ENCODE assay signal across 9 cellular contexts in genomic region chr19:45900661-45901431, GRCh38. TPM values are rescaled to one million over a fixed set of nuclear protein-coding genes. Genes with fewer than 3 reads are reported as not detected.
DNase-seq lines count a peak whose midpoint lies in the region; ATAC-seq, FAIRE-seq and TF ChIP-seq lines count a peak whose summit lies in the region.
"Had no signal": no experiment of that assay in that cellular context is flagged by ENCODE, and none has a peak within 500 bp of the region (broad histone marks: within the 10 kb centered on the region; RNA-seq: fewer than 3 reads in every experiment).

No MANE protein-coding gene starts in this region.

- no peak overlapping the region for H2AFZ ChIP-seq in K562 (ENCODE audit: low read depth, low read length)

- H3K27me3 ChIP-seq in right atrium auricular region (no peaks in the 10 kb centered on the region), K562 (ENCODE audit: control insufficient read depth in 2 of 2, insufficient read depth in 2 of 2, low read length in 2 of 2) (no peaks in the 10 kb centered on the region), lung (ENCODE audit: control insufficient read depth, insufficient read depth) (no peaks in the 10 kb centered on the region), vagina (no peaks in the 10 kb centered on the region)

- H3K4me3 ChIP-seq in right atrium auricular region, result peak overlapping the region; percentile 59 to 79
- H3K4me3 ChIP-seq in K562, result 0 out of 2 replicates have a peak overlapping the region, but pooled peaks have one; percentile 52
- H3K4me3 ChIP-seq in lung, result peak overlapping the region; percentile 76
- H3K4me3 ChIP-seq in vagina, result peak overlapping the region; percentile 84 to 89

- in situ Hi-C loops in K562 (cut with MboI), result no loop called here

- POLR2A ChIA-PET in K562 (lab: Yijun Ruan, JAX), result interaction anchor here (0.8 to 1.7 kb wide), 3 partner anchors 10 to 13 kb away, joined by 3 to 4 read pairs (median 4); no protein-coding TSS in a partner anchor

- TF ChIP-seq POLR2A in K562 (conservative IDR thresholded peaks at IDR 0.05) (no peak), vagina (IDR thresholded peaks at IDR 0.05) (no peak)

- no peak for TF ChIP-seq CTCF in right atrium auricular region (IDR thresholded peaks at IDR 0.05)
- 0 out of 6 replicates have a peak, but pooled peaks of 2 of the 3 experiments have one; percentile 1 to 3 for TF ChIP-seq CTCF in K562 (IDR thresholded peaks at IDR 0.05 in 2 of 3, conservative IDR thresholded peaks at IDR 0.05 in 1 of 3; ENCODE audit: insufficient read depth in 2 of 3, low read depth in 1 of 3, low read length in 3 of 3)
- no peak for TF ChIP-seq CTCF in lung (IDR thresholded peaks at IDR 0.05; ENCODE audit: control extremely low read depth, extremely low read depth)
- TF ChIP-seq CTCF in vagina (IDR thresholded peaks at IDR 0.05), result no peak

- ATAC-seq in Right ventricle myocardium inferior (no peak), K562 (no peak), lung (ENCODE audit: insufficient read depth, low FRiP score) (no peak), HG03159 (IDR thresholded peaks at IDR 0.05; ENCODE audit: unreplicated experiment) (no peak)

- no peak for TF ChIP-seq RAD21 in K562 (CRISPR knock-in tag; conservative IDR thresholded peaks at IDR 0.05 in 1 of 2, IDR thresholded peaks at IDR 0.05 in 1 of 2)

- DNase-seq in right atrium auricular region (ENCODE audit: low spot score) (no peak), Right ventricle myocardium inferior (ENCODE audit: missing footprints) (no peak), K562 (ENCODE audit: extremely low read depth in 1 of 4, low spot score in 3 of 4) (peak in 1 of 4 experiments; percentile 56), lung (ENCODE audit: low spot score) (no peak), vagina (ENCODE audit: extremely low spot score in 2 of 2) (no peak), SW 1271 (lab: John Stamatoyannopoulos, UW) (no peak), amygdala (lab: John Stamatoyannopoulos, UW) (no peak)

- no peaks in the 10 kb centered on the region for H3K9me1 ChIP-seq in K562 (ENCODE audit: control insufficient read depth, insufficient read depth, low read length)

- peaks cover 20% of the 10 kb centered on the region for H3K79me2 ChIP-seq in K562 (ENCODE audit: control insufficient read depth, insufficient read depth, low read length)

- WGBS in K562 (ENCODE audit: insufficient coverage, low coverage, missing lambda C conversion rate), result 53% methylated on average over 15 of the region's 22 CpGs
- 72 to 73% methylated on average over 22 of the region's 22 CpGs for WGBS in lung, 2 donors

- no peak for TF ChIP-seq EP300 in K562 (IDR thresholded peaks at IDR 0.05; ENCODE audit: low read length)

- CTCF ChIA-PET in K562 (lab: Yijun Ruan, JAX; ENCODE audit: low intra/inter-chr PET ratio), result no interaction called here

- peak overlapping the region; percentile 58 for H3K4me2 ChIP-seq in K562 (ENCODE audit: insufficient read depth, low read length)

- intact Hi-C loops in Right ventricle myocardium inferior (cut with DNase I) (loop anchor here (10.0 kb wide), 1 partner anchor 114 kb away; no protein-coding TSS in a partner anchor), K562 (cut with micrococcal nuclease) (no loop called here), vagina (cut with DNase I) (no loop called here)

- peak overlapping the region in 1 of 2 donors; percentile 85 for H3K27ac ChIP-seq in right atrium auricular region
- peak overlapping the region; percentile 4; the same call in 1 of the 3 replicates for H3K27ac ChIP-seq in K562 (ENCODE audit: extremely low read depth, low read depth, low read length)
- H3K27ac ChIP-seq in lung (ENCODE audit: low read depth in 1 of 2, low read length in 1 of 2), result no peak overlapping the region
- peak overlapping the region; percentile 74 for H3K27ac ChIP-seq in vagina

- peak; percentile 66 for FAIRE-seq in K562 (lab: Jason Lieb, UNC)

- H3K9me3 ChIP-seq in right atrium auricular region, result no peaks in the 10 kb centered on the region
- no peaks in the 10 kb centered on the region for H3K9me3 ChIP-seq in K562 (replicated peaks; ENCODE audit: control insufficient read depth, insufficient read depth, low read depth, low read length)
- no peaks in the 10 kb centered on the region for H3K9me3 ChIP-seq in lung (ENCODE audit: control insufficient read depth in 2 of 2, insufficient read depth in 1 of 2, low read length in 1 of 2)
- no peaks in the 10 kb centered on the region for H3K9me3 ChIP-seq in vagina

- no peaks in the 10 kb centered on the region for H4K20me1 ChIP-seq in K562 (replicated peaks; ENCODE audit: control insufficient read depth, insufficient read depth, low read length)

- no TSS peak for BruUV-seq in K562 (replicated peaks; lab: Mats Ljungman, UMichigan)

- peaks cover 17% of the 10 kb centered on the region for H3K36me3 ChIP-seq in right atrium auricular region
- peaks cover 29% of the 10 kb centered on the region for H3K36me3 ChIP-seq in K562 (ENCODE audit: control insufficient read depth, insufficient read depth, low read length)
- peaks cover 3 to 12% of the 10 kb centered on the region in 2 donors for H3K36me3 ChIP-seq in lung (ENCODE audit: control insufficient read depth in 2 of 2, insufficient read depth in 2 of 2, low read length in 2 of 2)
- peaks cover 0 to 35% of the 10 kb centered on the region in 2 donors for H3K36me3 ChIP-seq in vagina

- H3K4me1 ChIP-seq in right atrium auricular region (peaks cover 0 to 24% of the 10 kb centered on the region in 2 donors), K562 (replicated peaks in 1 of 2; ENCODE audit: control insufficient read depth in 2 of 2, insufficient read depth in 2 of 2, low read length in 2 of 2) (peaks cover 6 to 25% of the 10 kb centered on the region in 2 experiments; a peak in 4 of 5 replicates), lung (ENCODE audit: control insufficient read depth in 2 of 2, insufficient read depth in 2 of 2, low read length in 2 of 2) (peaks cover 0 to 6% of the 10 kb centered on the region in 2 donors), vagina (peaks cover 24% of the 10 kb centered on the region)

- peak overlapping the region in 1 of 2 experiments; percentile 94; a peak in 2 of 4 replicates for H3K9ac ChIP-seq in K562 (ENCODE audit: insufficient read depth in 1 of 2, low read depth in 2 of 2, low read length in 2 of 2)

RNA-seq across cellular contexts. Expression of gene MYPOP, which starts 1.6 kb away (rescaled TPM):
- total RNA-seq in right atrium auricular region (1 to 10 TPM; 6.0 to 7.2 TPM), Right ventricle myocardium inferior (16.0 TPM), K562 (2014; rRNA removed) (2.6 and 2.8 TPM in 2 replicates), K562 (2014; rRNA removed; fragmentation: Illumina TruSeq; extraction: Trizol) (0.61 and 0.80 TPM in 2 replicates), K562 (2015; rRNA removed; fragmentation: Illumina TruSeq; extraction: Trizol) (1.0 and 1.6 TPM in 2 replicates), K562 (2021) (7.4 and 7.6 TPM in 2 replicates), lung (1 to 10 TPM; 2.9 to 6.7 TPM), vagina (13.8 TPM)
- 2.2 and 5.3 TPM in 2 replicates for total RNA-seq in K562 (2011; cell fraction: chromatin; rRNA removed; ENCODE audit: low replicate concordance)
- total RNA-seq in K562 (2011; cell fraction: nucleolus; rRNA removed), result 3.0 and 3.4 TPM in 2 replicates
- total RNA-seq in K562 (2011; cell fraction: nucleoplasm; rRNA removed), result 3.4 and 4.7 TPM in 2 replicates
- polyA plus RNA-seq in K562 (2011; rRNA removed) (0.72 and 1.3 TPM in 2 replicates), K562 (2014; fragmentation: Illumina TruSeq; extraction: Trizol) (1.7 and 1.9 TPM in 2 replicates), K562 (2014; fragmentation: Nextera tagmentation; extraction: Ambion mirVana) (under 1 TPM; 0.32 to 0.34 TPM), K562 (2014; rRNA removed) (2.4 and 4.9 TPM in 2 replicates), lung (1 to 10 TPM; 3.8 to 5.3 TPM)
- polyA plus RNA-seq in K562 (2011; cell fraction: cytosol; rRNA removed), result 1.5 and 2.2 TPM in 2 replicates
- polyA plus RNA-seq in K562 (2011; cell fraction: nucleus; rRNA removed), result 2.9 and 5.2 TPM in 2 replicates
- 3.1 and 4.0 TPM in 2 replicates for polyA plus RNA-seq in K562 (2012)
- 0.28 and 0.33 TPM in 2 replicates for polyA minus RNA-seq in K562 (2011; rRNA and poly(A)+ RNA removed)
- 1.9 and 2.3 TPM in 2 replicates for polyA minus RNA-seq in K562 (2011; cell fraction: cytosol; rRNA and poly(A)+ RNA removed)
- polyA minus RNA-seq in K562 (2011; cell fraction: nucleus; rRNA and poly(A)+ RNA removed), result 0.94 and 1.3 TPM in 2 replicates

RNA-seq across cellular contexts. Expression of gene NANOS2, which starts 13.7 kb away (rescaled TPM):
- total RNA-seq in right atrium auricular region (not detected), Right ventricle myocardium inferior (not detected), K562 (2014; rRNA removed) (0.08 TPM in 1 of 2 replicates, not detected in the other), K562 (2014; rRNA removed; fragmentation: Illumina TruSeq; extraction: Trizol) (not detected in 2 replicates), K562 (2015; rRNA removed; fragmentation: Illumina TruSeq; extraction: Trizol) (not detected in 2 replicates), K562 (2021) (not detected in 2 replicates), lung (not detected), vagina (not detected)
- not detected in 2 replicates for total RNA-seq in K562 (2011; cell fraction: chromatin; rRNA removed; ENCODE audit: low replicate concordance)
- not detected in 2 replicates for total RNA-seq in K562 (2011; cell fraction: nucleolus; rRNA removed)
- not detected in 2 replicates for total RNA-seq in K562 (2011; cell fraction: nucleoplasm; rRNA removed)
- polyA plus RNA-seq in K562 (2011; rRNA removed) (not detected in 2 replicates), K562 (2014; fragmentation: Illumina TruSeq; extraction: Trizol) (not detected in 2 replicates), K562 (2014; fragmentation: Nextera tagmentation; extraction: Ambion mirVana) (not detected), K562 (2014; rRNA removed) (not detected in 2 replicates), lung (not detected)
- polyA plus RNA-seq in K562 (2011; cell fraction: cytosol; rRNA removed), result not detected in 2 replicates
- polyA plus RNA-seq in K562 (2011; cell fraction: nucleus; rRNA removed), result not detected in 2 replicates
- not detected in 2 replicates for polyA plus RNA-seq in K562 (2012)
- polyA minus RNA-seq in K562 (2011; rRNA and poly(A)+ RNA removed), result not detected in 2 replicates
- polyA minus RNA-seq in K562 (2011; cell fraction: cytosol; rRNA and poly(A)+ RNA removed), result not detected in 2 replicates
- not detected in 2 replicates for polyA minus RNA-seq in K562 (2011; cell fraction: nucleus; rRNA and poly(A)+ RNA removed)
- total RNA-seq: LHCN-M2 had no signal

RNA-seq across cellular contexts. Expression of gene IRF2BP1, which starts 14.9 kb away (rescaled TPM):
- 10 to 100 TPM; 24.2 to 30.5 TPM for total RNA-seq in right atrium auricular region
- 19.9 TPM for total RNA-seq in Right ventricle myocardium inferior
- 2.2 and 10.2 TPM in 2 replicates for total RNA-seq in K562 (2011; cell fraction: chromatin; rRNA removed; ENCODE audit: low replicate concordance)
- total RNA-seq in K562 (2011; cell fraction: nucleolus; rRNA removed), result 19.5 and 20.3 TPM in 2 replicates
- total RNA-seq in K562 (2011; cell fraction: nucleoplasm; rRNA removed), result 5.5 and 7.2 TPM in 2 replicates
- total RNA-seq in K562 (2014; rRNA removed), result 32.2 and 38.8 TPM in 2 replicates
- total RNA-seq in K562 (2014; rRNA removed; fragmentation: Illumina TruSeq; extraction: Trizol), result 2.6 and 2.8 TPM in 2 replicates
- 8.4 and 9.5 TPM in 2 replicates for total RNA-seq in K562 (2015; rRNA removed; fragmentation: Illumina TruSeq; extraction: Trizol)
- total RNA-seq in K562 (2021), result 35.0 and 35.9 TPM in 2 replicates
- polyA plus RNA-seq in K562 (2011; rRNA removed), result 3.2 and 5.0 TPM in 2 replicates
- polyA plus RNA-seq in K562 (2011; cell fraction: cytosol; rRNA removed), result 4.7 and 20.7 TPM in 2 replicates
- polyA plus RNA-seq in K562 (2011; cell fraction: nucleus; rRNA removed), result 5.6 and 10.1 TPM in 2 replicates
- polyA plus RNA-seq in K562 (2012), result 14.9 and 16.5 TPM in 2 replicates
- polyA plus RNA-seq in K562 (2014; fragmentation: Illumina TruSeq; extraction: Trizol), result 3.5 and 8.6 TPM in 2 replicates
- polyA plus RNA-seq in K562 (2014; fragmentation: Nextera tagmentation; extraction: Ambion mirVana), result under 1 TPM; 0.61 to 0.62 TPM
- 14.3 and 18.8 TPM in 2 replicates for polyA plus RNA-seq in K562 (2014; rRNA removed)
- 2.2 and 3.4 TPM in 2 replicates for polyA minus RNA-seq in K562 (2011; rRNA and poly(A)+ RNA removed)
- 12.9 and 19.5 TPM in 2 replicates for polyA minus RNA-seq in K562 (2011; cell fraction: cytosol; rRNA and poly(A)+ RNA removed)
- polyA minus RNA-seq in K562 (2011; cell fraction: nucleus; rRNA and poly(A)+ RNA removed), result 12.3 and 15.7 TPM in 2 replicates
- total RNA-seq in lung, result 10 to 100 TPM; 21.8 to 24.3 TPM
- polyA plus RNA-seq in lung, result 10 to 100 TPM; 10.9 to 16.5 TPM
- total RNA-seq in vagina, result 32.2 TPM

RNA-seq across cellular contexts. Expression of gene FOXA3, which starts 36.7 kb away (rescaled TPM):
- total RNA-seq in right atrium auricular region, result not detected
- not detected for total RNA-seq in Right ventricle myocardium inferior
- total RNA-seq in K562 (2011; cell fraction: chromatin; rRNA removed; ENCODE audit: low replicate concordance), result 4.9 and 12.6 TPM in 2 replicates
- total RNA-seq in K562 (2011; cell fraction: nucleolus; rRNA removed), result 8.7 and 8.8 TPM in 2 replicates
- total RNA-seq in K562 (2011; cell fraction: nucleoplasm; rRNA removed), result 7.4 and 7.8 TPM in 2 replicates
- 5.5 and 8.9 TPM in 2 replicates for total RNA-seq in K562 (2014; rRNA removed)
- 3.3 and 3.5 TPM in 2 replicates for total RNA-seq in K562 (2014; rRNA removed; fragmentation: Illumina TruSeq; extraction: Trizol)
- 3.2 and 3.5 TPM in 2 replicates for total RNA-seq in K562 (2015; rRNA removed; fragmentation: Illumina TruSeq; extraction: Trizol)
- 8.1 and 8.6 TPM in 2 replicates for total RNA-seq in K562 (2021)
- 10.7 and 15.5 TPM in 2 replicates for polyA plus RNA-seq in K562 (2011; rRNA removed)
- 19.1 and 21.5 TPM in 2 replicates for polyA plus RNA-seq in K562 (2011; cell fraction: cytosol; rRNA removed)
- polyA plus RNA-seq in K562 (2011; cell fraction: nucleus; rRNA removed), result 8.5 and 9.2 TPM in 2 replicates
- polyA plus RNA-seq in K562 (2012), result 5.3 and 6.6 TPM in 2 replicates
- polyA plus RNA-seq in K562 (2014; fragmentation: Illumina TruSeq; extraction: Trizol), result 4.7 and 6.1 TPM in 2 replicates
- polyA plus RNA-seq in K562 (2014; fragmentation: Nextera tagmentation; extraction: Ambion mirVana), result 1 to 10 TPM; 1.3 to 1.5 TPM
- 5.0 and 6.7 TPM in 2 replicates for polyA plus RNA-seq in K562 (2014; rRNA removed)
- polyA minus RNA-seq in K562 (2011; rRNA and poly(A)+ RNA removed), result 10.7 and 18.1 TPM in 2 replicates
- polyA minus RNA-seq in K562 (2011; cell fraction: cytosol; rRNA and poly(A)+ RNA removed), result 4.2 and 7.2 TPM in 2 replicates
- 3.0 and 3.4 TPM in 2 replicates for polyA minus RNA-seq in K562 (2011; cell fraction: nucleus; rRNA and poly(A)+ RNA removed)
- under 1 TPM; 0.43 to 0.49 TPM for total RNA-seq in lung
- polyA plus RNA-seq in lung, result under 1 TPM; 0.53 to 0.68 TPM
- total RNA-seq in vagina, result not detected
- total RNA-seq: LHCN-M2 had no signal

RNA-seq across cellular contexts. Expression of gene SYMPK, which starts 37.9 kb away (rescaled TPM):
- total RNA-seq in right atrium auricular region, result 10 to 100 TPM; 16.4 to 20.6 TPM
- 29.9 TPM for total RNA-seq in Right ventricle myocardium inferior
- 281 and 416 TPM in 2 replicates for total RNA-seq in K562 (2011; cell fraction: chromatin; rRNA removed; ENCODE audit: low replicate concordance)
- total RNA-seq in K562 (2011; cell fraction: nucleolus; rRNA removed), result 171 and 172 TPM in 2 replicates
- total RNA-seq in K562 (2011; cell fraction: nucleoplasm; rRNA removed), result 158 and 183 TPM in 2 replicates
- 58.4 and 60.4 TPM in 2 replicates for total RNA-seq in K562 (2014; rRNA removed)
- 26.4 and 31.4 TPM in 2 replicates for total RNA-seq in K562 (2014; rRNA removed; fragmentation: Illumina TruSeq; extraction: Trizol)
- total RNA-seq in K562 (2015; rRNA removed; fragmentation: Illumina TruSeq; extraction: Trizol), result 38.7 and 40.9 TPM in 2 replicates
- total RNA-seq in K562 (2021), result 86.9 and 95.5 TPM in 2 replicates
- 80.3 and 101 TPM in 2 replicates for polyA plus RNA-seq in K562 (2011; rRNA removed)
- polyA plus RNA-seq in K562 (2011; cell fraction: cytosol; rRNA removed), result 76.7 and 115 TPM in 2 replicates
- 192 and 225 TPM in 2 replicates for polyA plus RNA-seq in K562 (2011; cell fraction: nucleus; rRNA removed)
- polyA plus RNA-seq in K562 (2012), result 73.1 and 85.2 TPM in 2 replicates
- 79.4 and 82.9 TPM in 2 replicates for polyA plus RNA-seq in K562 (2014; fragmentation: Illumina TruSeq; extraction: Trizol)
- under 1 TPM; 0.73 to 0.85 TPM for polyA plus RNA-seq in K562 (2014; fragmentation: Nextera tagmentation; extraction: Ambion mirVana)
- 63.1 and 66.5 TPM in 2 replicates for polyA plus RNA-seq in K562 (2014; rRNA removed)
- 96.1 and 136 TPM in 2 replicates for polyA minus RNA-seq in K562 (2011; rRNA and poly(A)+ RNA removed)
- polyA minus RNA-seq in K562 (2011; cell fraction: cytosol; rRNA and poly(A)+ RNA removed), result 80.5 and 91.6 TPM in 2 replicates
- polyA minus RNA-seq in K562 (2011; cell fraction: nucleus; rRNA and poly(A)+ RNA removed), result 37.0 and 46.3 TPM in 2 replicates
- total RNA-seq in lung, result 10 to 100 TPM; 47.5 to 82.1 TPM
- 100 to 1,000 TPM in 1 of 2 donors, 10 to 100 TPM in 1; 40.3 to 125 TPM for polyA plus RNA-seq in lung
- total RNA-seq in vagina, result 43.2 TPM

Comparison
In these comparisons a context has a peak if more than half of its experiments do, and no peak if none do; other contexts are left out.
1. H3K27ac ChIP-seq: peak in K562 (single experiment) and vagina (single experiment); none in lung (0 of 2).
2. CTCF ChIP-seq: peak in K562 (2 of 3); none in right atrium auricular region (0 of 2), lung (single experiment) and vagina (0 of 3).
3. Peak in every context shown above with its lines, with median percentiles within 50 percentile points of each other: H3K4me3 ChIP-seq.